18 cellular contexts compared by ENCODE assay signal in the genomic region with DNA sequence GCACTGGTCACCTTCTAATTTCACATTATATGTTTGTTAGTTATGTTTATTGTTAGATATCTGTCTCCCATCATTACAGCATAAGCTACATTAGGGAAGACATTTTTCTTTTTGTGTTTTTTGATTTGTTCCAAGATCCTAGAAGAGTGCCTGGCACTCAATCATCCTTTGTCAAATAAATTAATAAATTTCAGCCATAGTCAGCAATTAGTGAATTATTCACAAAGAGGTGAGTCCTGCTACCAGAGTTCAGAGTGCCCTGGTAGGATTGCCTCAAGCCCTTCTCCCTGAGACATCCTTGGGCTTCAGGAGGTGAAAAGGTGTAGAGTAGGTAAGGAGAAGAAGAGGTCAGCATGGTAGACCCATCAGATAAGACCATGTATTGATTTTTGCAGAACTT.
DNase-seq lines count a peak whose midpoint lies in the region; ATAC-seq, FAIRE-seq and TF ChIP-seq lines count a peak whose summit lies in the region.
"Had no signal": no experiment of that assay in that cellular context is flagged by ENCODE, and none has a peak within 500 bp of the region (broad histone marks: within the 10 kb centered on the region; RNA-seq: fewer than 3 reads in every experiment).

No MANE protein-coding gene starts in this region.

- no peak for TF ChIP-seq POLR2A in breast epithelium (IDR thresholded peaks at IDR 0.05)
- no peak for TF ChIP-seq POLR2A in K562 (conservative IDR thresholded peaks at IDR 0.05)

- no peaks in the 10 kb centered on the region for H4K20me1 ChIP-seq in mammary epithelial cell (ENCODE audit: insufficient read depth, low read length)
- H4K20me1 ChIP-seq in K562 (replicated peaks; ENCODE audit: control insufficient read depth, insufficient read depth, low read length) = no peaks in the 10 kb centered on the region

- no peaks in the 10 kb centered on the region for H3K9me1 ChIP-seq in K562 (ENCODE audit: control insufficient read depth, insufficient read depth, low read length)

- peak overlapping the region in 1 of 3 donors; percentile 61 for H3K4me3 ChIP-seq in breast epithelium
- no peak overlapping the region for H3K4me3 ChIP-seq in mammary epithelial cell (replicated peaks in 1 of 3; ENCODE audit: insufficient read depth in 1 of 3, low read depth in 2 of 3, low read length in 3 of 3)
- no peak overlapping the region for H3K4me3 ChIP-seq in K562
- no peak overlapping the region for H3K4me3 ChIP-seq in lower lobe of right lung
- H3K4me3 ChIP-seq in upper lobe of right lung = peak overlapping the region; percentile 14

- intact Hi-C loops in breast epithelium (cut with DNase I; ENCODE audit: low total_unique reads) (no loop called here), mammary epithelial cell (cut with micrococcal nuclease) (no loop called here), K562 (cut with micrococcal nuclease) (no loop called here), lower lobe of right lung (cut with DNase I) (no loop called here), upper lobe of right lung (cut with DNase I) (no loop called here)

- no peak overlapping the region for H3K9ac ChIP-seq in mammary epithelial cell (ENCODE audit: insufficient read depth, low read length)
- H3K9ac ChIP-seq in K562 (ENCODE audit: insufficient read depth in 1 of 2, low read depth in 2 of 2, low read length in 2 of 2) = no peak overlapping the region

- H3K27me3 ChIP-seq in breast epithelium (no peaks in the 10 kb centered on the region), mammary epithelial cell (ENCODE audit: insufficient read depth, low read length) (peaks cover 3% of the 10 kb centered on the region), K562 (ENCODE audit: control insufficient read depth in 2 of 2, insufficient read depth in 2 of 2, low read length in 2 of 2) (peaks cover 8 to 21% of the 10 kb centered on the region in 2 experiments; a peak in 4 of 5 replicates), lower lobe of right lung (ENCODE audit: low read depth) (no peaks in the 10 kb centered on the region), upper lobe of right lung (no peaks in the 10 kb centered on the region)

- H3K9me3 ChIP-seq in breast epithelium = no peaks in the 10 kb centered on the region
- H3K9me3 ChIP-seq in mammary epithelial cell (replicated peaks; ENCODE audit: insufficient read depth, low read length) = no peaks in the 10 kb centered on the region
- H3K9me3 ChIP-seq in K562 (replicated peaks; ENCODE audit: control insufficient read depth, insufficient read depth, low read depth, low read length) = no peaks in the 10 kb centered on the region
- no peaks in the 10 kb centered on the region for H3K9me3 ChIP-seq in lower lobe of right lung
- H3K9me3 ChIP-seq in upper lobe of right lung = no peaks in the 10 kb centered on the region

- CTCF ChIA-PET in mammary epithelial cell (lab: Charles Lee; ENCODE audit: low non-redundant PET) (no interaction called here), K562 (lab: Yijun Ruan, JAX; ENCODE audit: low intra/inter-chr PET ratio) (no interaction called here)

- in situ Hi-C loops in mammary epithelial cell (cut with MboI; ENCODE audit: low sequenced_read_pairs in 2 of 2) = no loop called here
- in situ Hi-C loops in K562 (cut with MboI) = no loop called here

- H3K4me1 ChIP-seq in breast epithelium = no peaks in the 10 kb centered on the region
- H3K4me1 ChIP-seq in mammary epithelial cell (ENCODE audit: insufficient read depth, low read length) = peaks cover 15% of the 10 kb centered on the region
- H3K4me1 ChIP-seq in K562 (replicated peaks in 1 of 2; ENCODE audit: control insufficient read depth in 2 of 2, insufficient read depth in 2 of 2, low read length in 2 of 2) = no peaks in the 10 kb centered on the region
- peaks cover 37% of the 10 kb centered on the region for H3K4me1 ChIP-seq in lower lobe of right lung
- peaks cover 34% of the 10 kb centered on the region for H3K4me1 ChIP-seq in upper lobe of right lung

- ATAC-seq in K562 (no peak), lower lobe of right lung (no peak), upper lobe of right lung (no peak), HG03159 (IDR thresholded peaks at IDR 0.05; ENCODE audit: unreplicated experiment) (no peak)

- no peak for TF ChIP-seq RAD21 in K562 (CRISPR knock-in tag; conservative IDR thresholded peaks at IDR 0.05 in 1 of 2, IDR thresholded peaks at IDR 0.05 in 1 of 2)

- H3K27ac ChIP-seq in breast epithelium (peak overlapping the region; percentile 74 to 83), mammary epithelial cell (ENCODE audit: insufficient read depth, low read depth, low read length) (no peak overlapping the region), K562 (ENCODE audit: extremely low read depth, low read depth, low read length) (no peak overlapping the region), lower lobe of right lung (peak overlapping the region; percentile 74), upper lobe of right lung (no peak overlapping the region)

- FAIRE-seq in K562 (lab: Jason Lieb, UNC) = no peak
- FAIRE-seq: H54, RCC 7860 had no signal

- dilution Hi-C loops in mammary epithelial cell (cut with HindIII; ENCODE audit: low sequenced_read_pairs) = no loop called here

- no peak overlapping the region for H3K4me2 ChIP-seq in mammary epithelial cell (ENCODE audit: insufficient read depth, low read depth, low read length)
- no peak overlapping the region for H3K4me2 ChIP-seq in K562 (ENCODE audit: insufficient read depth, low read length)

- TF ChIP-seq EP300 in K562 (IDR thresholded peaks at IDR 0.05; ENCODE audit: low read length) = no peak

- H3K36me3 ChIP-seq in breast epithelium = no peaks in the 10 kb centered on the region
- no peaks in the 10 kb centered on the region for H3K36me3 ChIP-seq in mammary epithelial cell (ENCODE audit: insufficient read depth, low read length)
- no peaks in the 10 kb centered on the region for H3K36me3 ChIP-seq in K562 (ENCODE audit: control insufficient read depth, insufficient read depth, low read length)
- no peaks in the 10 kb centered on the region for H3K36me3 ChIP-seq in lower lobe of right lung
- H3K36me3 ChIP-seq in upper lobe of right lung = no peaks in the 10 kb centered on the region

- DNase-seq in breast epithelium (ENCODE audit: low spot score in 2 of 2) (no peak), mammary epithelial cell (no peak), K562 (ENCODE audit: extremely low read depth in 1 of 4, low spot score in 3 of 4) (no peak), lower lobe of right lung (no peak), upper lobe of right lung (no peak), NCI-H146 treated with DMSO at 0.1 percent for 48 hours (lab: John Stamatoyannopoulos, UW; ENCODE audit: unreplicated experiment) (no peak), cerebellum (ENCODE audit: low spot score) (no peak)
- DNase-seq: 8988T, DND-41, KBM-7, NCI-H1105 treated with DMSO at 0.1 percent for 48 hours, NCI-H187, NCI-H2227 treated with DMSO at 0.1 percent for 48 hours, NCI-H510A treated with DMSO at 0.1 percent for 48 hours, NCI-H774 had no signal

- POLR2A ChIA-PET in K562 (lab: Yijun Ruan, JAX) = interaction anchor here (0.8 kb wide), 1 partner anchor 584 kb away, joined by 4 read pairs; no protein-coding TSS in a partner anchor

- BruUV-seq in mammary epithelial cell (replicated peaks; lab: Mats Ljungman, UMichigan) (no TSS peak), K562 (replicated peaks; lab: Mats Ljungman, UMichigan) (no TSS peak)

- no peak overlapping the region for H2AFZ ChIP-seq in mammary epithelial cell (ENCODE audit: low read depth, low read length)
- H2AFZ ChIP-seq in K562 (ENCODE audit: low read depth, low read length) = no peak overlapping the region

- H3K79me2 ChIP-seq in mammary epithelial cell (ENCODE audit: insufficient read depth, low read length) (no peaks in the 10 kb centered on the region), K562 (ENCODE audit: control insufficient read depth, insufficient read depth, low read length) (no peaks in the 10 kb centered on the region)

- TF ChIP-seq CTCF in breast epithelium (IDR thresholded peaks at IDR 0.05) = no peak
- TF ChIP-seq CTCF in mammary epithelial cell (conservative IDR thresholded peaks at IDR 0.05 in 1 of 2, IDR thresholded peaks at IDR 0.05 in 1 of 2; ENCODE audit: extremely low read depth in 1 of 2, insufficient read depth in 1 of 2, low read depth in 1 of 2, low read length in 2 of 2) = no peak
- TF ChIP-seq CTCF in K562 (IDR thresholded peaks at IDR 0.05 in 2 of 3, conservative IDR thresholded peaks at IDR 0.05 in 1 of 3; ENCODE audit: insufficient read depth in 2 of 3, low read depth in 1 of 3, low read length in 3 of 3) = no peak
- TF ChIP-seq CTCF in lower lobe of right lung (IDR thresholded peaks at IDR 0.05) = no peak
- TF ChIP-seq CTCF in upper lobe of right lung (IDR thresholded peaks at IDR 0.05) = no peak

TF ChIP-seq in K562, 482 proteins besides CTCF, POLR2A, EP300 and RAD21:
- TF ChIP-seq NBN (IDR thresholded peaks at IDR 0.05; ENCODE audit: low read depth) (no peak), C11orf30 (IDR thresholded peaks at IDR 0.05; ENCODE audit: low read depth) (peak; percentile 10; the same call in 1 of the 2 replicates), MAFG (tag; conservative IDR thresholded peaks at IDR 0.05) (0 out of 2 replicates have a peak, but pooled peaks have one; percentile 25), PHF21A (IDR thresholded peaks at IDR 0.05; ENCODE audit: borderline replicate concordance, low read depth) (no peak), NR3C1 (CRISPR knock-in tag; IDR thresholded peaks at IDR 0.05) (no peak), MAFF (IDR thresholded peaks at IDR 0.05; ENCODE audit: low read length) (peak; percentile 35; the same call in 1 of the 2 replicates), PYGO2 (tag; IDR thresholded peaks at IDR 0.05) (no peak)
TF ChIP-seq in K562: peak in this region for 3.

Comparison
In these comparisons a context has a peak if more than half of its experiments do, and no peak if none do; other contexts are left out.
1. H3K27ac ChIP-seq: peak in breast epithelium (2 of 2) and lower lobe of right lung (single experiment); none in mammary epithelial cell (single experiment), K562 (single experiment) and upper lobe of right lung (single experiment).